ENCODE assay signal across 16 cellular contexts in genomic region chr3:33035596-33035995, GRCh38.
DNase-seq lines count a peak whose midpoint lies in the region; TF ChIP-seq lines count a peak whose summit lies in the region.
"Had no signal": no experiment of that assay in that cellular context is flagged by ENCODE, and none has a peak within 500 bp of the region (broad histone marks: within the 10 kb centered on the region; RNA-seq: fewer than 3 reads in every experiment).

No MANE protein-coding gene starts in this region.

- H3K36me3 Mint-ChIP-seq in immature natural killer cell, result peaks cover 29 to 60% (median 51%) of the 10 kb centered on the region in 3 donors

- in situ Hi-C loops in mammary epithelial cell (cut with MboI; ENCODE audit: low sequenced_read_pairs in 2 of 2), result no loop called here

- no peak overlapping the region for H3K27ac Mint-ChIP-seq in immature natural killer cell
- H3K27ac Mint-ChIP-seq: activated naive CD8-positive, alpha-beta T cell treated with anti-CD3 and anti-CD28 coated beads, Interleukin-2, amount 10 ng/mL, durations not matched to agents 7 days and 5 days; B cell; stimulated activated effector memory CD8-positive, alpha-beta T cell treated with anti-CD3 and anti-CD28 coated beads, Interleukin-12 subunit alpha, Interleukin-12 subunit beta, amount 100 ng/mL, for 72 hours had no signal

- dilution Hi-C loops in mammary epithelial cell (cut with HindIII; ENCODE audit: low sequenced_read_pairs), result loop anchor here (5.0 kb wide), 1 partner anchor 73 kb away; no protein-coding TSS in a partner anchor

- peaks cover 35% of the 10 kb centered on the region for H3K4me1 ChIP-seq in mammary epithelial cell (ENCODE audit: insufficient read depth, low read length)
- H3K4me1 ChIP-seq in thyroid gland, result no peaks in the 10 kb centered on the region

- DNase-seq in AG08396 (ENCODE audit: low spot score), result peak; percentile 32
- peak; percentile 58 for DNase-seq in M059J (ENCODE audit: low read depth)
- peak; percentile 38 for DNase-seq in mammary epithelial cell
- DNase-seq in iris pigment epithelial cell (ENCODE audit: low read depth), result peak; percentile 80
- no peak for DNase-seq in activated effector memory CD4-positive, alpha-beta T cell treated with anti-CD3 and anti-CD28 coated beads, Interleukin-2, amount 50 U/mL, for 16 hours
- DNase-seq in immature natural killer cell, result no peak
- DNase-seq in thyroid gland, result no peak
- DNase-seq in RPMI8226, result no peak
- DNase-seq: activated CD8-positive, alpha-beta memory T cell treated with anti-CD3 and anti-CD28 coated beads, Interleukin-2, amount 50 U/mL, for 4 hours; activated naive CD8-positive, alpha-beta T cell treated with anti-CD3 and anti-CD28 coated beads, Interleukin-2, amount 10 ng/mL, durations not matched to agents 7 days and 5 days; effector CD4-positive, alpha-beta T cell; NCI-H1092 treated with DMSO at 0.1 percent for 48 hours; NCI-H524; Right ventricle myocardium superior had no signal

- no peaks in the 10 kb centered on the region for H4K20me1 ChIP-seq in mammary epithelial cell (ENCODE audit: insufficient read depth, low read length)

- peaks cover 0 to 4% (median 0%) of the 10 kb centered on the region in 3 donors for H3K27me3 Mint-ChIP-seq in immature natural killer cell (ENCODE audit: low read depth in 3 of 3)
- H3K27me3 Mint-ChIP-seq: activated naive CD8-positive, alpha-beta T cell treated with anti-CD3 and anti-CD28 coated beads, Interleukin-2, amount 10 ng/mL, durations not matched to agents 7 days and 5 days; B cell had no signal

- no peak for TF ChIP-seq POLR2A in thyroid gland (IDR thresholded peaks at IDR 0.05)

- H2AFZ ChIP-seq in mammary epithelial cell (ENCODE audit: low read depth, low read length), result no peak overlapping the region

- no peaks in the 10 kb centered on the region for H3K79me2 ChIP-seq in mammary epithelial cell (ENCODE audit: insufficient read depth, low read length)

- H3K4me3 ChIP-seq in mammary epithelial cell (replicated peaks in 1 of 3; ENCODE audit: insufficient read depth in 1 of 3, low read depth in 2 of 3, low read length in 3 of 3) (no peak overlapping the region), thyroid gland (replicated peaks in 1 of 3) (no peak overlapping the region)

- intact Hi-C loops in mammary epithelial cell (cut with micrococcal nuclease) (no loop called here), thyroid gland (cut with DNase I) (no loop called here)

- 62% methylated on average over 3 of the region's 3 CpGs for WGBS in mammary epithelial cell (ENCODE audit: low coverage, missing lambda C conversion rate)
- WGBS in thyroid gland, 2 donors, result 83 to 97% methylated on average over 3 of the region's 3 CpGs

- TF ChIP-seq CTCF in mammary epithelial cell (conservative IDR thresholded peaks at IDR 0.05 in 1 of 2, IDR thresholded peaks at IDR 0.05 in 1 of 2; ENCODE audit: extremely low read depth in 1 of 2, insufficient read depth in 1 of 2, low read depth in 1 of 2, low read length in 2 of 2) (no peak), thyroid gland (IDR thresholded peaks at IDR 0.05) (no peak)

- H3K9ac ChIP-seq in mammary epithelial cell (ENCODE audit: insufficient read depth, low read length), result no peak overlapping the region

- peaks cover 11 to 14% of the 10 kb centered on the region in 2 donors for H3K4me1 Mint-ChIP-seq in immature natural killer cell
- H3K4me1 Mint-ChIP-seq: B cell had no signal

- H3K36me3 ChIP-seq in mammary epithelial cell (ENCODE audit: insufficient read depth, low read length) (peaks cover 4% of the 10 kb centered on the region), thyroid gland (peaks cover 3 to 4% of the 10 kb centered on the region in 2 donors)

- no peaks in the 10 kb centered on the region for H3K27me3 ChIP-seq in mammary epithelial cell (ENCODE audit: insufficient read depth, low read length)
- H3K27me3 ChIP-seq in thyroid gland, result no peaks in the 10 kb centered on the region

- CTCF ChIA-PET in mammary epithelial cell (lab: Charles Lee; ENCODE audit: low non-redundant PET), result no interaction called here

- H3K4me2 ChIP-seq in mammary epithelial cell (ENCODE audit: insufficient read depth, low read depth, low read length), result peak overlapping the region; percentile 19

- no TSS peak for BruUV-seq in mammary epithelial cell (replicated peaks; lab: Mats Ljungman, UMichigan)

- no peaks in the 10 kb centered on the region for H3K9me3 Mint-ChIP-seq in immature natural killer cell
- H3K9me3 Mint-ChIP-seq: stimulated activated effector memory CD8-positive, alpha-beta T cell treated with anti-CD3 and anti-CD28 coated beads, Interleukin-12 subunit alpha, Interleukin-12 subunit beta, amount 100 ng/mL, for 72 hours had no signal

- H3K9me3 ChIP-seq in mammary epithelial cell (replicated peaks; ENCODE audit: insufficient read depth, low read length) (no peaks in the 10 kb centered on the region), thyroid gland (no peaks in the 10 kb centered on the region)

- H3K27ac ChIP-seq in mammary epithelial cell (ENCODE audit: insufficient read depth, low read depth, low read length) (peak overlapping the region; percentile 20), thyroid gland (no peak overlapping the region)

- no peak overlapping the region for H3K4me3 Mint-ChIP-seq in immature natural killer cell
- H3K4me3 Mint-ChIP-seq: activated naive CD8-positive, alpha-beta T cell treated with anti-CD3 and anti-CD28 coated beads, Interleukin-2, amount 10 ng/mL, durations not matched to agents 7 days and 5 days; B cell; stimulated activated effector memory CD8-positive, alpha-beta T cell treated with anti-CD3 and anti-CD28 coated beads, Interleukin-12 subunit alpha, Interleukin-12 subunit beta, amount 100 ng/mL, for 72 hours had no signal

Comparison
In these comparisons a context has a peak if more than half of its experiments do, and no peak if none do; other contexts are left out.
1. DNase-seq: peak in AG08396 (single experiment), M059J (single experiment), mammary epithelial cell (single experiment) and iris pigment epithelial cell (single experiment); none in activated effector memory CD4-positive, alpha-beta T cell treated with anti-CD3 and anti-CD28 coated beads, Interleukin-2, amount 50 U/mL, for 16 hours (single experiment), immature natural killer cell (0 of 3), thyroid gland (0 of 2) and RPMI8226 (single experiment).